Comparison of ENCODE assay signal across 8 cellular contexts in genomic region chr15:52021128-52021671, GRCh38. TPM values are rescaled to one million over a fixed set of nuclear protein-coding genes. Genes with fewer than 3 reads are reported as not detected.
DNase-seq lines count a peak whose midpoint lies in the region; ATAC-seq and TF ChIP-seq lines count a peak whose summit lies in the region.

No MANE protein-coding gene starts in this region.

- H3K4me1 ChIP-seq in HEK293 (ENCODE audit: control insufficient read depth, insufficient read depth, low read length) = peaks cover 5% of the 10 kb centered on the region

- CTCF ChIA-PET in HEK293 (lab: Yijun Ruan, JAX) = interaction anchor here (1.3 kb wide), 1 partner anchor 57 kb away, joined by 5 read pairs; no protein-coding TSS in a partner anchor
- CTCF ChIA-PET in activated naive CD4-positive, alpha-beta T cell treated with anti-CD3 and anti-CD28 coated beads, Interleukin-2, amount 10 ng/mL, durations not matched to agents 7 days and 5 days (lab: Charles Lee) = interaction anchor here (1.3 to 2.2 kb wide), 2 partner anchors 51 to 57 kb away, joined by 3 to 10 read pairs; no protein-coding TSS in a partner anchor

- no peaks in the 10 kb centered on the region for H3K36me3 Mint-ChIP-seq in activated naive CD4-positive, alpha-beta T cell treated with anti-CD3 and anti-CD28 coated beads, Interleukin-2, amount 10 ng/mL, durations not matched to agents 7 days and 5 days

- H3K9me3 Mint-ChIP-seq in activated naive CD4-positive, alpha-beta T cell treated with anti-CD3 and anti-CD28 coated beads, Interleukin-2, amount 10 ng/mL, durations not matched to agents 7 days and 5 days = no peaks in the 10 kb centered on the region

- H3K27ac ChIP-seq in C4-2B (peak overlapping the region; percentile 75; the same call in 1 of the 2 replicates), HEK293 (ENCODE audit: extremely low read depth, low read depth, low read length) (no peak overlapping the region)

- no peaks in the 10 kb centered on the region for H3K9me3 ChIP-seq in HEK293 (ENCODE audit: control insufficient read depth, insufficient read depth, low read depth, low read length)

- DNase-seq in SIG-M5 (lab: John Stamatoyannopoulos, UW) (peak; percentile 53), head of caudate nucleus (peak in 34 of 42 donors; percentile 18 to 90 (median 60)), renal cortical epithelial cell (ENCODE audit: low read depth) (peak; percentile 92), NCI-H2029 treated with DMSO at 0.1 percent for 48 hours (lab: John Stamatoyannopoulos, UW) (no peak)
- peak; percentile 64 for DNase-seq in activated naive CD4-positive, alpha-beta T cell treated with anti-CD3 and anti-CD28 coated beads, Interleukin-2, amount 10 ng/mL, durations not matched to agents 7 days and 5 days

- H3K27ac Mint-ChIP-seq in activated naive CD4-positive, alpha-beta T cell treated with anti-CD3 and anti-CD28 coated beads, Interleukin-2, amount 10 ng/mL, durations not matched to agents 7 days and 5 days = peak overlapping the region; percentile 61

- POLR2A ChIA-PET in HEK293 (lab: Yijun Ruan, JAX) = interaction anchor here (1.5 kb wide), 1 partner anchor 50 kb away, joined by 3 read pairs; the partner anchor contains the start of gene LEO1

- TF ChIP-seq CTCF in C4-2B (conservative IDR thresholded peaks at IDR 0.05) (no peak; the same call in 1 of the 2 replicates), HEK293 (tag by site-specific recombination; IDR thresholded peaks at IDR 0.05) (no peak)

- H3K4me1 Mint-ChIP-seq in activated naive CD4-positive, alpha-beta T cell treated with anti-CD3 and anti-CD28 coated beads, Interleukin-2, amount 10 ng/mL, durations not matched to agents 7 days and 5 days = peaks cover 36% of the 10 kb centered on the region

- ATAC-seq in GM21423 (IDR thresholded peaks at IDR 0.05; ENCODE audit: unreplicated experiment) = no peak

- intact Hi-C loops in head of caudate nucleus (cut with DNase I) = no loop called here

- no peaks in the 10 kb centered on the region for H3K36me3 ChIP-seq in HEK293 (ENCODE audit: control insufficient read depth in 2 of 2, insufficient read depth in 1 of 2, low read length in 2 of 2)

- peak overlapping the region; percentile 83 for H3K4me3 Mint-ChIP-seq in activated naive CD4-positive, alpha-beta T cell treated with anti-CD3 and anti-CD28 coated beads, Interleukin-2, amount 10 ng/mL, durations not matched to agents 7 days and 5 days

- peaks cover 14% of the 10 kb centered on the region for H3K27me3 Mint-ChIP-seq in activated naive CD4-positive, alpha-beta T cell treated with anti-CD3 and anti-CD28 coated beads, Interleukin-2, amount 10 ng/mL, durations not matched to agents 7 days and 5 days

- peak overlapping the region; percentile 9; the same call in 1 of the 2 replicates for H3K4me3 ChIP-seq in HEK293 (ENCODE audit: low read depth, low read length)

TF ChIP-seq in HEK293, 187 proteins besides CTCF, POLR2A, EP300 and RAD21 (continues in another document):
- no peak for TF ChIP-seq GLI2 (tag by site-specific recombination; IDR thresholded peaks at IDR 0.05; ENCODE audit: borderline replicate concordance, low read depth)
- TF ChIP-seq ZNF692 (tag by site-specific recombination; IDR thresholded peaks at IDR 0.05) = 0 out of 2 replicates have a peak, but pooled peaks have one; percentile 31
- no peak for TF ChIP-seq HOXC10 (CRISPR knock-in tag; IDR thresholded peaks at IDR 0.05)
- TF ChIP-seq ZNF707 (tag by site-specific recombination; IDR thresholded peaks at IDR 0.05) = no peak
- no peak for TF ChIP-seq ZNF791 (tag by site-specific recombination; IDR thresholded peaks at IDR 0.05)
- no peak for TF ChIP-seq ZNF747 (tag by site-specific recombination; IDR thresholded peaks at IDR 0.05)
- peak; percentile 72 for TF ChIP-seq PATZ1 (tag by site-specific recombination; IDR thresholded peaks at IDR 0.05)
- TF ChIP-seq SP2 (tag by site-specific recombination; IDR thresholded peaks at IDR 0.05) = no peak
- no peak for TF ChIP-seq ZNF621 (tag by site-specific recombination; IDR thresholded peaks at IDR 0.05)
- no peak for TF ChIP-seq ZNF138 (tag by site-specific recombination; IDR thresholded peaks at IDR 0.05; ENCODE audit: borderline replicate concordance)
- no peak for TF ChIP-seq ZNF280D (tag by site-specific recombination; IDR thresholded peaks at IDR 0.05)
- TF ChIP-seq ZNF335 (tag by site-specific recombination; conservative IDR thresholded peaks at IDR 0.05) = peak; percentile 45
- TF ChIP-seq ZBTB21 (tag by site-specific recombination; IDR thresholded peaks at IDR 0.05) = no peak
- peak; percentile 73; the same call in 1 of the 2 replicates for TF ChIP-seq SCRT1 (tag by site-specific recombination; IDR thresholded peaks at IDR 0.05; ENCODE audit: borderline replicate concordance)
- TF ChIP-seq ZNF660 (tag by site-specific recombination; IDR thresholded peaks at IDR 0.05) = no peak
- no peak for TF ChIP-seq ZNF776 (tag by site-specific recombination; IDR thresholded peaks at IDR 0.05; ENCODE audit: borderline replicate concordance)
- no peak for TF ChIP-seq ZNF157 (tag by site-specific recombination; IDR thresholded peaks at IDR 0.05)
- TF ChIP-seq EGR2 (tag by site-specific recombination; IDR thresholded peaks at IDR 0.05; ENCODE audit: low read depth) = peak; percentile 62
- no peak for TF ChIP-seq ZNF404 (tag by site-specific recombination; IDR thresholded peaks at IDR 0.05)
- TF ChIP-seq GLI4 (tag by site-specific recombination; IDR thresholded peaks at IDR 0.05) = no peak
- no peak for TF ChIP-seq ZNF48 (tag by site-specific recombination; IDR thresholded peaks at IDR 0.05)
- no peak for TF ChIP-seq ZBTB48 (tag by site-specific recombination; IDR thresholded peaks at IDR 0.05)

RNA-seq across cellular contexts. Expression of gene MAPK6, which starts 2.2 kb away (rescaled TPM):
- total RNA-seq in renal cortical epithelial cell = 55.4 and 68.1 TPM in 2 replicates

RNA-seq across cellular contexts. Expression of gene LEO1, which starts 49.6 kb away (rescaled TPM):
- total RNA-seq in renal cortical epithelial cell = 18.8 and 49.9 TPM in 2 replicates
